In the genomic region with DNA sequence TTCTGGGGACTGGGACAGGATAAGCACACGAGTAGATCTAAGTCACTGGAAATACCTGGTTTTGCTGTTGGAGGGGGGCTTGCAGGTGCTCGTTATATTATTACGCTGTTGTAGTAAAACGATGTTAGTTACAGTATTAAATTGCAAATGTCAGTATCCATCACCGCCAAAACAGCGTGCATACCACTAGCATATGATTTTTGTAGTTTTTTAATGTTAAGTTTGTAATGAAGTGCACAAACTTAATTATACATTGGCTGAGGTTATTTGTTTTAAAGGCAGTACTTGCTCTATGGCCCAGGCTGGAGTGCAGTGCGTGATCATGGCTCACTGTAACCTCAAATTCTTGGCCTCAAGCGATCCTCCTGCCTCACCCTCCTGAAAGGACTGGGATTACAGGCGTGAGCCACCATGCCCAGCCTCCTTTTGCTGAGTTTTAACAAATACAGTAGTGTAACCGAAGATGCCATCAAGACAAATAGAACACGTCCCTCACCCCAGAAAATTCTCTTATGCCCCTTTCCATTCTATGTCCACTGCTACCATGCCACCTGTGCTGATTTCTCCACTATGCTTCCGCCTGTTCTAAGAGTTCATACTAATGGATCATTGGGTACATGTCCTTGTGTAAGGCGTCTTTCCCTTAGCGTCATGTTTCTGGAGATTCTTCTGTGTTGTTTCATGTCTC, we compare ENCODE assay signal across 8 cellular contexts. TPM values are rescaled to one million over a fixed set of nuclear protein-coding genes. Genes with fewer than 3 reads are reported as not detected.
DNase-seq lines count a peak whose midpoint lies in the region; ATAC-seq, FAIRE-seq and TF ChIP-seq lines count a peak whose summit lies in the region.

No MANE protein-coding gene starts in this region.

- H3K4me3 ChIP-seq in hepatocyte, result no peak overlapping the region

- no peak for TF ChIP-seq CTCF in hepatocyte (IDR thresholded peaks at IDR 0.05; ENCODE audit: poor library complexity)

- peaks cover 5% of the 10 kb centered on the region for H3K36me3 Mint-ChIP-seq in T-helper 1 cell treated with Interleukin-12 subunit alpha and Interleukin-12 subunit beta and Interleukin-4 antibody, amounts not matched to agents 30 μg/mL and 1 μg/mL, for 36 hours (ENCODE audit: low read depth)
- H3K36me3 Mint-ChIP-seq in activated naive CD8-positive, alpha-beta T cell, result no peaks in the 10 kb centered on the region
- peaks cover 2 to 20% of the 10 kb centered on the region in 2 donors for H3K36me3 Mint-ChIP-seq in stimulated activated naive B cell treated with anti-CD40 and anti-IgM and Interleukin-4, amounts not matched to agents 10 μg/mL and 1 μg/mL and 100 μg/mL, for 72 hours

- no peaks in the 10 kb centered on the region for H3K79me2 ChIP-seq in hepatocyte

- H2AFZ ChIP-seq in hepatocyte, result no peak overlapping the region

- peak overlapping the region; percentile 69 for H3K4me3 Mint-ChIP-seq in T-helper 1 cell treated with Interleukin-12 subunit alpha and Interleukin-12 subunit beta and Interleukin-4 antibody, amounts not matched to agents 30 μg/mL and 1 μg/mL, for 36 hours
- H3K4me3 Mint-ChIP-seq in activated naive CD8-positive, alpha-beta T cell, result peak overlapping the region; percentile 71
- peak overlapping the region; percentile 75 to 76 for H3K4me3 Mint-ChIP-seq in stimulated activated naive B cell treated with anti-CD40 and anti-IgM and Interleukin-4, amounts not matched to agents 10 μg/mL and 1 μg/mL and 100 μg/mL, for 72 hours

- peak overlapping the region; percentile 92 for H3K27ac ChIP-seq in hepatocyte

- FAIRE-seq in frontal cortex (lab: Jason Lieb, UNC), result no peak

- H3K36me3 ChIP-seq in hepatocyte (replicated peaks; ENCODE audit: insufficient read depth, low read depth), result no peaks in the 10 kb centered on the region

- no peaks in the 10 kb centered on the region for H3K9me3 ChIP-seq in hepatocyte (ENCODE audit: low read depth)

- no peaks in the 10 kb centered on the region for H3K9me2 ChIP-seq in hepatocyte (replicated peaks; ENCODE audit: insufficient read depth)

- peaks cover 45% of the 10 kb centered on the region for H3K4me1 Mint-ChIP-seq in T-helper 1 cell treated with Interleukin-12 subunit alpha and Interleukin-12 subunit beta and Interleukin-4 antibody, amounts not matched to agents 30 μg/mL and 1 μg/mL, for 36 hours (ENCODE audit: low read depth)
- peaks cover 52% of the 10 kb centered on the region for H3K4me1 Mint-ChIP-seq in activated naive CD8-positive, alpha-beta T cell (ENCODE audit: low read depth)
- peaks cover 41 to 62% of the 10 kb centered on the region in 2 donors for H3K4me1 Mint-ChIP-seq in stimulated activated naive B cell treated with anti-CD40 and anti-IgM and Interleukin-4, amounts not matched to agents 10 μg/mL and 1 μg/mL and 100 μg/mL, for 72 hours

- no peaks in the 10 kb centered on the region for H3K27me3 Mint-ChIP-seq in T-helper 1 cell treated with Interleukin-12 subunit alpha and Interleukin-12 subunit beta and Interleukin-4 antibody, amounts not matched to agents 30 μg/mL and 1 μg/mL, for 36 hours (ENCODE audit: low read depth)
- H3K27me3 Mint-ChIP-seq in activated naive CD8-positive, alpha-beta T cell, result no peaks in the 10 kb centered on the region
- H3K27me3 Mint-ChIP-seq in stimulated activated naive B cell treated with anti-CD40 and anti-IgM and Interleukin-4, amounts not matched to agents 10 μg/mL and 1 μg/mL and 100 μg/mL, for 72 hours, result no peaks in the 10 kb centered on the region

- WGBS in hepatocyte (ENCODE audit: low lambda C conversion rate, missing lambda C conversion rate), result 84% methylated on average over 14 of the region's 14 CpGs

- H3K4me1 ChIP-seq in hepatocyte (ENCODE audit: insufficient read depth), result peaks cover 52% of the 10 kb centered on the region

- no peak for ATAC-seq in stimulated activated naive B cell treated with anti-CD40 and anti-IgM and Interleukin-4, amounts not matched to agents 10 μg/mL and 1 μg/mL and 100 μg/mL, for 72 hours (replicated peaks)
- ATAC-seq in HG02642 (IDR thresholded peaks at IDR 0.05; ENCODE audit: poor library complexity, unreplicated experiment) (no peak), HG03457 (IDR thresholded peaks at IDR 0.05; ENCODE audit: unreplicated experiment) (no peak)

- no peaks in the 10 kb centered on the region for H3K9me3 Mint-ChIP-seq in T-helper 1 cell treated with Interleukin-12 subunit alpha and Interleukin-12 subunit beta and Interleukin-4 antibody, amounts not matched to agents 30 μg/mL and 1 μg/mL, for 36 hours
- H3K9me3 Mint-ChIP-seq in activated naive CD8-positive, alpha-beta T cell (ENCODE audit: low read depth), result no peaks in the 10 kb centered on the region
- H3K9me3 Mint-ChIP-seq in stimulated activated naive B cell treated with anti-CD40 and anti-IgM and Interleukin-4, amounts not matched to agents 10 μg/mL and 1 μg/mL and 100 μg/mL, for 72 hours, result peaks cover 0 to 4% of the 10 kb centered on the region in 2 donors

- H4K20me1 ChIP-seq in hepatocyte (ENCODE audit: insufficient read depth, poor library complexity, severe bottlenecking), result no peaks in the 10 kb centered on the region

- peak overlapping the region; percentile 83 for H3K27ac Mint-ChIP-seq in T-helper 1 cell treated with Interleukin-12 subunit alpha and Interleukin-12 subunit beta and Interleukin-4 antibody, amounts not matched to agents 30 μg/mL and 1 μg/mL, for 36 hours
- H3K27ac Mint-ChIP-seq in activated naive CD8-positive, alpha-beta T cell, result peak overlapping the region; percentile 84
- peak overlapping the region; percentile 76 for H3K27ac Mint-ChIP-seq in stimulated activated naive B cell treated with anti-CD40 and anti-IgM and Interleukin-4, amounts not matched to agents 10 μg/mL and 1 μg/mL and 100 μg/mL, for 72 hours

- no peak for DNase-seq in T-helper 1 cell
- no peak for DNase-seq in hepatocyte (ENCODE audit: low spot score)
- DNase-seq in stimulated activated naive B cell treated with anti-CD40 and anti-IgM and Interleukin-4, amounts not matched to agents 10 μg/mL and 1 μg/mL and 100 μg/mL, for 72 hours, result no peak
- no peak for DNase-seq in frontal cortex (ENCODE audit: low spot score in 2 of 2)

- H3K4me2 ChIP-seq in hepatocyte, result peak overlapping the region; percentile 77

- no peaks in the 10 kb centered on the region for H3K27me3 ChIP-seq in hepatocyte

RNA-seq across cellular contexts. Expression of a gene that starts 20.7 kb away (rescaled TPM):
- total RNA-seq in hepatocyte (55.7 and 72.5 TPM in 2 replicates), frontal cortex (22.8 TPM)
- polyA plus RNA-seq in hepatocyte, result 152 and 193 TPM in 2 replicates

RNA-seq across cellular contexts. Expression of a gene that starts 23.2 kb away (rescaled TPM):
- total RNA-seq in hepatocyte, result 0.64 and 1.8 TPM in 2 replicates
- 7.0 and 7.8 TPM in 2 replicates for polyA plus RNA-seq in hepatocyte
- not detected for total RNA-seq in frontal cortex

RNA-seq across cellular contexts. Expression of a gene that starts 39.3 kb away (rescaled TPM):
- total RNA-seq in hepatocyte (9.3 and 9.7 TPM in 2 replicates), frontal cortex (4.9 TPM)
- polyA plus RNA-seq in hepatocyte, result 9.9 and 15.0 TPM in 2 replicates
